Comparison of ENCODE assay signal across 7 cellular contexts in the genomic region with DNA sequence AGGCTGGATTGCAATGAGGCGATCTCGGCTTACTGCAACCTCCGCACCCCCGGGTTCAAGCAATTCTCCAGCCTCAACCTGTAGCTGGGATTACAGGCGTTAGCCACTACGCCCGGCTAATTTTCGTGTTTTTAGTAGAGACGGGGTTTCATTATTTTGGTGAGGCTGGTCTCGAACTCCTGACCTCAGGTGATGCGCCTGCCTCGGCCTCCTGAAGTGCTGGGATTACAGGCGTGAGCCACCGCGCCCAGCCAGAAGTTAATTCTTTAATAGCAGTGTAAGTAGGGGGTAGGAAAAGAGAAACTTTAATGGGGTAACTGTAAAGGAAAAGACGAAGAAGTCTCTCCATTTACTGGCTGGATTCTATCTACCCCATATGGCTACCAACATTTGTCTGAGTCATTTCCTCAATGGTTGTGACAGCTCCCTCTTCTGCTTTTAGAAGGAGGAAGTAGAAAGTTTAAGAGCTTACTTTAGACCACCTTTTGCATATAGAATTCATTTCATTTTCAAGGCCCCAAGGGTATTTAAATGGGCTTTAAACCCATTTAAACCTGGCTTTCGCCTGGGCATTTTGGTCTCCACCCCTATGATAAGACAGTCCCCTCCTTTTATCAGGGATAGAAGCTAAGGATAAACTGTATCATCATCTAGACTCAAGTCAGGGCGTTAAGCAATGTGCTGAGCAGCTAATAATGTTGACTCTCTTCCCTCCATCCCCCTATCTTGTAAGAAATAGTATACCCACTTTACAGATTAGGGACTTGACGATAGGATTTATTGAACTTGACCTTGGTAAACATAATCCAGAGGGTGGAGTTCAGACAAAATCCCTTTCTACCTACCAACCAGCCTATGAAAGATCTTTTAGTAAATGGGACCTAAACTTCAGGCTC. TPM values are rescaled to one million over a fixed set of nuclear protein-coding genes. Genes with fewer than 3 reads are reported as not detected.
DNase-seq lines count a peak whose midpoint lies in the region; ATAC-seq, FAIRE-seq and TF ChIP-seq lines count a peak whose summit lies in the region.

No MANE protein-coding gene starts in this region.

- TF ChIP-seq CTCF in K562 (IDR thresholded peaks at IDR 0.05 in 2 of 3, conservative IDR thresholded peaks at IDR 0.05 in 1 of 3; ENCODE audit: insufficient read depth in 2 of 3, low read depth in 1 of 3, low read length in 3 of 3) = no peak; a peak in 1 of 6 replicates

- peaks cover 36% of the 10 kb centered on the region for H3K79me2 ChIP-seq in K562 (ENCODE audit: control insufficient read depth, insufficient read depth, low read length)

- peaks cover 17% of the 10 kb centered on the region for H4K20me1 ChIP-seq in K562 (replicated peaks; ENCODE audit: control insufficient read depth, insufficient read depth, low read length)

- H3K4me3 ChIP-seq in K562 = peak overlapping the region; percentile 19; the same call in 1 of the 2 replicates

- H3K4me2 ChIP-seq in K562 (ENCODE audit: insufficient read depth, low read length) = peak overlapping the region; percentile 79

- H3K9me3 ChIP-seq in K562 (replicated peaks; ENCODE audit: control insufficient read depth, insufficient read depth, low read depth, low read length) = no peaks in the 10 kb centered on the region

- no peak for TF ChIP-seq POLR2A in K562 (conservative IDR thresholded peaks at IDR 0.05)

- peak overlapping the region; percentile 95 for H3K27ac ChIP-seq in K562 (ENCODE audit: extremely low read depth, low read depth, low read length)

- no peaks in the 10 kb centered on the region for H3K27me3 ChIP-seq in K562 (ENCODE audit: control insufficient read depth in 2 of 2, insufficient read depth in 2 of 2, low read length in 2 of 2)

- BruUV-seq in K562 (replicated peaks; lab: Mats Ljungman, UMichigan) = TSS peak; percentile 99

- CTCF ChIA-PET in K562 (lab: Yijun Ruan, JAX; ENCODE audit: low intra/inter-chr PET ratio) = no interaction called here

- peak overlapping the region in 1 of 2 experiments; percentile 77; a peak in 2 of 4 replicates for H3K9ac ChIP-seq in K562 (ENCODE audit: insufficient read depth in 1 of 2, low read depth in 2 of 2, low read length in 2 of 2)

- peak; percentile 66 for FAIRE-seq in K562 (lab: Jason Lieb, UNC)

- no peaks in the 10 kb centered on the region for H3K9me1 ChIP-seq in K562 (ENCODE audit: control insufficient read depth, insufficient read depth, low read length)

- intact Hi-C loops in K562 (cut with micrococcal nuclease) = loop anchor here (10.0 kb wide), 1 partner anchor 848 kb away; the partner anchor contains the start of gene NPHP3

- no peak for TF ChIP-seq EP300 in K562 (IDR thresholded peaks at IDR 0.05; ENCODE audit: low read length)

- ATAC-seq in GM18867 (IDR thresholded peaks at IDR 0.05; ENCODE audit: unreplicated experiment) (peak; percentile 26), HG03575 (IDR thresholded peaks at IDR 0.05; ENCODE audit: extremely low read depth, insufficient number of reproducible peaks, low FRiP score, unreplicated experiment) (peak; percentile 22), K562 (no peak), HG02840 (IDR thresholded peaks at IDR 0.05; ENCODE audit: low FRiP score, unreplicated experiment) (no peak)

- POLR2A ChIA-PET in K562 (lab: Yijun Ruan, JAX) = interaction anchor here (0.5 to 2.0 kb wide), 4 partner anchors 10 to 1051 kb away, joined by 3 to 10 read pairs (median 4); no protein-coding TSS in a partner anchor

- in situ Hi-C loops in K562 (cut with MboI) = no loop called here

- H3K36me3 ChIP-seq in K562 (ENCODE audit: control insufficient read depth, insufficient read depth, low read length) = peaks cover 26% of the 10 kb centered on the region

- 60% methylated on average over 16 of the region's 19 CpGs for WGBS in K562 (ENCODE audit: insufficient coverage, low coverage, missing lambda C conversion rate)

- DNase-seq in K562 (ENCODE audit: extremely low read depth in 1 of 4, low spot score in 3 of 4) (peak in 2 of 4 experiments; percentile 17 to 41), medulla oblongata (ENCODE audit: extremely low spot score) (peak; percentile 74), NCI-H187 treated with DMSO at 0.1 percent for 48 hours (lab: John Stamatoyannopoulos, UW) (no peak), GDM1 (lab: John Stamatoyannopoulos, UW) (no peak)

- no peak for TF ChIP-seq RAD21 in K562 (CRISPR knock-in tag; conservative IDR thresholded peaks at IDR 0.05 in 1 of 2, IDR thresholded peaks at IDR 0.05 in 1 of 2)

- H2AFZ ChIP-seq in K562 (ENCODE audit: low read depth, low read length) = peak overlapping the region; percentile 84

- peaks cover 7 to 20% of the 10 kb centered on the region in 2 experiments; a peak in 4 of 5 replicates for H3K4me1 ChIP-seq in K562 (replicated peaks in 1 of 2; ENCODE audit: control insufficient read depth in 2 of 2, insufficient read depth in 2 of 2, low read length in 2 of 2)

TF ChIP-seq in K562, 482 proteins besides CTCF, POLR2A, EP300 and RAD21 (continues in another document):
- TF ChIP-seq HDAC6 (IDR thresholded peaks at IDR 0.05; ENCODE audit: low read depth, low read length) = no peak
- TF ChIP-seq ZNF395 (CRISPR knock-in tag; IDR thresholded peaks at IDR 0.05) = no peak; the same call in 1 of the 2 replicates
- TF ChIP-seq ZNF592 (IDR thresholded peaks at IDR 0.05) = peak; percentile 71
- no peak for TF ChIP-seq PHTF2 (CRISPR knock-in tag; IDR thresholded peaks at IDR 0.05)

RNA-seq across cellular contexts. Expression of gene CDV3, which starts 1.1 kb away (rescaled TPM):
- total RNA-seq in K562 (2011; cell fraction: chromatin; rRNA removed; ENCODE audit: low replicate concordance) = 12.9 and 28.4 TPM in 2 replicates
- 13.3 and 15.1 TPM in 2 replicates for total RNA-seq in K562 (2011; cell fraction: nucleolus; rRNA removed)
- 20.2 and 35.3 TPM in 2 replicates for total RNA-seq in K562 (2011; cell fraction: nucleoplasm; rRNA removed)
- total RNA-seq in K562 (2014; rRNA removed) (78.4 and 82.3 TPM in 2 replicates), K562 (2014; rRNA removed; fragmentation: Illumina TruSeq; extraction: Trizol) (116 and 133 TPM in 2 replicates), K562 (2015; rRNA removed; fragmentation: Illumina TruSeq; extraction: Trizol) (120 and 128 TPM in 2 replicates), K562 (2021) (121 and 123 TPM in 2 replicates)
- polyA plus RNA-seq in K562 (2011; rRNA removed) (68.6 and 75.1 TPM in 2 replicates), K562 (2014; fragmentation: Illumina TruSeq; extraction: Trizol) (112 and 120 TPM in 2 replicates), K562 (2014; fragmentation: Nextera tagmentation; extraction: Ambion mirVana) (100 to 1,000 TPM in 1 of 2 experiments, 10 to 100 TPM in 1; 72.3 to 273 TPM), K562 (2014; rRNA removed) (83.4 and 86.2 TPM in 2 replicates)
- 14.2 and 29.1 TPM in 2 replicates for polyA plus RNA-seq in K562 (2011; cell fraction: cytosol; rRNA removed)
- polyA plus RNA-seq in K562 (2011; cell fraction: nucleus; rRNA removed) = 17.4 and 20.8 TPM in 2 replicates
- 65.8 and 87.6 TPM in 2 replicates for polyA plus RNA-seq in K562 (2012)
- 83.2 and 102 TPM in 2 replicates for polyA minus RNA-seq in K562 (2011; rRNA and poly(A)+ RNA removed)
- polyA minus RNA-seq in K562 (2011; cell fraction: cytosol; rRNA and poly(A)+ RNA removed) = 39.9 and 52.1 TPM in 2 replicates
- 10.5 and 20.2 TPM in 2 replicates for polyA minus RNA-seq in K562 (2011; cell fraction: nucleus; rRNA and poly(A)+ RNA removed)

Comparison
In these comparisons a context has a peak if more than half of its experiments do, and no peak if none do; other contexts are left out.
1. ATAC-seq: peak in GM18867 (single experiment) and HG03575 (single experiment); none in K562 (single experiment) and HG02840 (single experiment).